ENCODE assay signal across 8 cellular contexts in genomic region chr13:43303040-43303729, GRCh38.
DNase-seq lines count a peak whose midpoint lies in the region; ATAC-seq, FAIRE-seq and TF ChIP-seq lines count a peak whose summit lies in the region.

No MANE protein-coding gene starts in this region.

- intact Hi-C loops in GM12878 (cut with micrococcal nuclease; ENCODE audit: unreplicated experiment) (loop anchor here (2.0 kb wide), 1 partner anchor 500 kb away; no protein-coding TSS in a partner anchor), CD14-positive monocyte (cut with micrococcal nuclease) (no loop called here)

- H3K27me3 ChIP-seq in GM23338 (ENCODE audit: insufficient read depth) (no peaks in the 10 kb centered on the region), GM12878 (replicated peaks in 1 of 2; ENCODE audit: control insufficient read depth in 2 of 2, insufficient read depth in 2 of 2, low read length in 1 of 2) (peaks cover 0 to 3% of the 10 kb centered on the region in 2 experiments; a peak in 1 of 4 replicates)

- H3K4me2 ChIP-seq in GM23338 (no peak overlapping the region), GM12878 (ENCODE audit: control insufficient read depth, insufficient read depth) (no peak overlapping the region)

- H2AFZ ChIP-seq in GM23338 (peak overlapping the region; percentile 25; the same call in 1 of the 2 replicates), GM12878 (ENCODE audit: control insufficient read depth, low read depth, low read length) (no peak overlapping the region)

- H3K9ac ChIP-seq in GM12878 (ENCODE audit: control insufficient read depth, insufficient read depth, low read length) = no peak overlapping the region

- H3K4me1 ChIP-seq in GM23338 (ENCODE audit: insufficient read depth) (peaks cover 8% of the 10 kb centered on the region; the same call in 1 of the 2 replicates), GM12878 (ENCODE audit: control insufficient read depth, insufficient read depth, low read length) (peaks cover 12% of the 10 kb centered on the region)

- H3K9me3 ChIP-seq in GM12878 (replicated peaks; ENCODE audit: control insufficient read depth, insufficient read depth, low read length) = no peaks in the 10 kb centered on the region

- CTCF ChIA-PET in GM12878 (lab: Yijun Ruan, JAX) = interaction anchor here (0.6 to 1.4 kb wide), 5 partner anchors 11 to 581 kb away, joined by 3 to 4 read pairs (median 3); no protein-coding TSS in a partner anchor

- no peaks in the 10 kb centered on the region for H3K79me2 ChIP-seq in GM23338 (replicated peaks; ENCODE audit: insufficient read depth)
- no peaks in the 10 kb centered on the region for H3K79me2 ChIP-seq in GM12878 (ENCODE audit: control insufficient read depth, insufficient read depth, low read length)

- H3K27ac Mint-ChIP-seq in GM23338 (no peak overlapping the region), CD14-positive monocyte (no peak overlapping the region)

- H3K27ac ChIP-seq in GM23338 (ENCODE audit: low read depth) (no peak overlapping the region), GM12878 (ENCODE audit: control insufficient read depth, insufficient read depth) (no peak overlapping the region)

- H3K9me3 Mint-ChIP-seq in GM23338 = no peaks in the 10 kb centered on the region
- no peaks in the 10 kb centered on the region for H3K9me3 Mint-ChIP-seq in CD14-positive monocyte

- POLR2A ChIA-PET in GM12878 (lab: Charles Lee) = interaction anchor here (1.2 kb wide), 1 partner anchor 13 kb away, joined by 3 read pairs; no protein-coding TSS in a partner anchor

- peak; percentile 31 for FAIRE-seq in GM12878 (lab: Jason Lieb, UNC)
- no peak for FAIRE-seq in H54 (lab: Jason Lieb, UNC)

- TF ChIP-seq CTCF in GM23338 (conservative IDR thresholded peaks at IDR 0.05; ENCODE audit: low read depth in 2 of 2) (peak; percentile 75 to 86), GM12878 (IDR thresholded peaks at IDR 0.05 in 2 of 3, conservative IDR thresholded peaks at IDR 0.05 in 1 of 3; ENCODE audit: control insufficient read depth in 2 of 3, extremely low read depth in 1 of 3, insufficient read depth in 1 of 3, low read depth in 3 of 3, low read length in 3 of 3) (peak; percentile 39 to 47 (median 46); a peak in 5 of 6 replicates), CD14-positive monocyte (IDR thresholded peaks at IDR 0.05) (no peak)

- H3F3A ChIP-seq in GM23338 (replicated peaks; ENCODE audit: low read depth) = no peaks in the 10 kb centered on the region

- H4K20me1 ChIP-seq in GM23338 (replicated peaks; ENCODE audit: insufficient read depth) = no peaks in the 10 kb centered on the region
- no peaks in the 10 kb centered on the region for H4K20me1 ChIP-seq in GM12878 (ENCODE audit: control insufficient read depth, insufficient read depth)

- no peaks in the 10 kb centered on the region for H3K36me3 Mint-ChIP-seq in GM23338 (ENCODE audit: low read depth)
- H3K36me3 Mint-ChIP-seq in CD14-positive monocyte = no peaks in the 10 kb centered on the region

- DNase-seq in Daoy (ENCODE audit: low read depth) = peak; percentile 41
- peak; percentile 82 for DNase-seq in GM23338 (ENCODE audit: low spot score)
- DNase-seq in NCI-H2171 (lab: John Stamatoyannopoulos, UW) = peak; percentile 16
- DNase-seq in GM12878 (ENCODE audit: low read depth, low spot score) = no peak
- DNase-seq in islet precursor cell = peak; percentile 89
- DNase-seq in superior temporal gyrus (ENCODE audit: extremely low spot score) = peak; percentile 84
- DNase-seq in H54 (ENCODE audit: insufficient read length, low spot score) = no peak
- no peak for DNase-seq in CD14-positive monocyte (ENCODE audit: low spot score)

- H3K27me3 Mint-ChIP-seq in GM23338 (ENCODE audit: insufficient read depth, low read depth, poor library complexity) (peaks cover 9% of the 10 kb centered on the region), CD14-positive monocyte (ENCODE audit: low read depth in 3 of 3) (peaks cover 5 to 8% (median 7%) of the 10 kb centered on the region in 3 donors)

- H3K9me2 ChIP-seq in GM23338 (ENCODE audit: insufficient read depth) = no peaks in the 10 kb centered on the region

- BruUV-seq in GM12878 (replicated peaks; lab: Mats Ljungman, UMichigan) = no TSS peak

- RAD21 ChIA-PET in GM12878 (lab: Charles Lee; ENCODE audit: unreplicated experiment) = interaction anchor here (2.4 kb wide), 1 partner anchor 501 kb away, joined by 7 read pairs; no protein-coding TSS in a partner anchor

- H3K4me1 Mint-ChIP-seq in GM23338 (peaks cover 30% of the 10 kb centered on the region), CD14-positive monocyte (peaks cover 19% of the 10 kb centered on the region)

- H3K4me3 ChIP-seq in GM23338 (no peak overlapping the region), GM12878 (no peak overlapping the region)

- H3K4me3 Mint-ChIP-seq in GM23338 (no peak overlapping the region), CD14-positive monocyte (no peak overlapping the region)

- TF ChIP-seq POLR2A in GM12878 (IDR thresholded peaks at IDR 0.05; ENCODE audit: low read depth, low read length) = no peak
- no peak for TF ChIP-seq POLR2A in H54 (IDR thresholded peaks at IDR 0.05; ENCODE audit: low read depth, low read length)

- ATAC-seq in GM23338 = peak; percentile 94
- peak; percentile 60 for ATAC-seq in GM12878

- SMC1A ChIA-PET in GM12878 (lab: Charles Lee; ENCODE audit: uncharacterized antibody, unreplicated experiment) = interaction anchor here (0.6 to 1.2 kb wide), 2 partner anchors 14 to 20 kb away, joined by 3 read pairs; no protein-coding TSS in a partner anchor

- peak; percentile 54 for TF ChIP-seq RAD21 in GM12878 (IDR thresholded peaks at IDR 0.05; ENCODE audit: insufficient read depth, low read depth, low read length)

- H3K36me3 ChIP-seq in GM23338 (ENCODE audit: insufficient read depth) (no peaks in the 10 kb centered on the region), GM12878 (ENCODE audit: control insufficient read depth in 2 of 2, insufficient read depth in 2 of 2, low read length in 1 of 2) (no peaks in the 10 kb centered on the region)

- 34% methylated on average over 5 of the region's 5 CpGs for WGBS in GM12878 (ENCODE audit: insufficient coverage, insufficient replicate concordance, low lambda C conversion rate, missing lambda C conversion rate)

- in situ Hi-C loops in GM12878 (cut with MboI) = loop anchor here (10.0 kb wide), 1 partner anchor 502 kb away; no protein-coding TSS in a partner anchor

- no peak for TF ChIP-seq EP300 in GM12878 (IDR thresholded peaks at IDR 0.05; ENCODE audit: borderline replicate concordance in 1 of 2, control insufficient read depth in 1 of 2, low read depth in 2 of 2, low read length in 2 of 2)

TF ChIP-seq in GM23338, 12 proteins besides CTCF, POLR2A, EP300 and RAD21:
- TF ChIP-seq JUNB (IDR thresholded peaks at IDR 0.05; ENCODE audit: unreplicated experiment) (no peak), STAT1 (IDR thresholded peaks at IDR 0.05; ENCODE audit: unreplicated experiment) (no peak), CREB1 (CRISPR knock-in tag; IDR thresholded peaks at IDR 0.05; ENCODE audit: low read depth) (no peak)

TF ChIP-seq in GM12878, 131 proteins besides CTCF, POLR2A, EP300 and RAD21:
- peak; percentile 38; the same call in 1 of the 2 replicates for TF ChIP-seq SMC3 (IDR thresholded peaks at IDR 0.05; ENCODE audit: borderline replicate concordance, low read length)
- no peak for TF ChIP-seq HCFC1 (IDR thresholded peaks at IDR 0.05; ENCODE audit: low read length)

Comparison
In these comparisons a context has a peak if more than half of its experiments do, and no peak if none do; other contexts are left out.
1. DNase-seq: peak in Daoy (single experiment), GM23338 (single experiment), NCI-H2171 (single experiment), islet precursor cell (single experiment) and superior temporal gyrus (single experiment); none in GM12878 (single experiment), H54 (single experiment) and CD14-positive monocyte (single experiment).